Comparison of ENCODE assay signal across 20 cellular contexts in genomic region chr15:27250223-27250622, GRCh38.
DNase-seq lines count a peak whose midpoint lies in the region; FAIRE-seq and TF ChIP-seq lines count a peak whose summit lies in the region.
"Had no signal": no experiment of that assay in that cellular context is flagged by ENCODE, and none has a peak within 500 bp of the region (broad histone marks: within the 10 kb centered on the region; RNA-seq: fewer than 3 reads in every experiment).

No MANE protein-coding gene starts in this region.

- FAIRE-seq in H1 (lab: Jason Lieb, UNC) (no peak), GM12891 (lab: Jason Lieb, UNC) (no peak)

- H3K36me3 ChIP-seq in BLaER1 (no peaks in the 10 kb centered on the region), H1 (ENCODE audit: control insufficient read depth in 2 of 4, insufficient read depth in 4 of 4, low read length in 3 of 4) (no peaks in the 10 kb centered on the region)

- WGBS in H1 (ENCODE audit: extremely low coverage in 1 of 2, insufficient coverage in 1 of 2, insufficient read length in 1 of 2, insufficient replicate concordance in 2 of 2, low coverage in 1 of 2, low lambda C conversion rate in 2 of 2, missing lambda C conversion rate in 1 of 2), 2 experiments, result 89% methylated on average over 6 of the region's 6 CpGs; no CpG with 5 or more reads in 1 of the 2 experiments

- H3K27ac ChIP-seq in BLaER1, result no peak overlapping the region
- no peak overlapping the region for H3K27ac ChIP-seq in H1 (ENCODE audit: low read depth, low read length)
- H3K27ac ChIP-seq: parathyroid adenoma, RWPE1 had no signal

- H3K18ac ChIP-seq in H1 (ENCODE audit: extremely low read depth, low read length), result no peak overlapping the region

- no peak overlapping the region for H2BK120ac ChIP-seq in H1 (replicated peaks; ENCODE audit: low read depth, low read length)

- peak; percentile 95 for DNase-seq in DMS53 (lab: John Stamatoyannopoulos, UW)
- peak; percentile 91 for DNase-seq in NCI-H345 treated with DMSO at 0.1 percent for 48 hours (lab: John Stamatoyannopoulos, UW; ENCODE audit: unreplicated experiment)
- DNase-seq in H1 (ENCODE audit: low read depth in 1 of 2, low spot score in 2 of 2), result no peak
- DNase-seq in GM12891 (ENCODE audit: insufficient read length, low spot score), result no peak
- DNase-seq in nucleus accumbens (lab: John Stamatoyannopoulos, UW), result no peak
- no peak for DNase-seq in cortex of kidney (lab: John Stamatoyannopoulos, UW)
- no peak for DNase-seq in EL
- DNase-seq: activated B cell treated with CpG ODN at 0.5 μM for 24 hours; activated CD8-positive, alpha-beta memory T cell treated with anti-CD3 and anti-CD28 coated beads for 24 hours; DND-41; erythroblast; HFFc6; left ventricle myocardium superior; NCI-H1694 treated with DMSO at 0.1 percent for 48 hours; stimulated activated CD4-positive, alpha-beta T cell treated with anti-CD3 and anti-CD28 coated beads, Interleukin-2, amount 100 ng/mL, for 48 hours; substantia nigra; T-cell had no signal

- no peaks in the 10 kb centered on the region for H3K27me3 ChIP-seq in BLaER1
- no peaks in the 10 kb centered on the region for H3K27me3 ChIP-seq in H1 (replicated peaks in 1 of 4; ENCODE audit: control insufficient read depth in 3 of 4, extremely low read depth in 1 of 4, insufficient read depth in 3 of 4, low read length in 3 of 4)

- H2BK15ac ChIP-seq in H1 (ENCODE audit: low read length), result no peak overlapping the region

- no peak overlapping the region for H2AFZ ChIP-seq in H1 (ENCODE audit: low read length)
- H2AFZ ChIP-seq: parathyroid adenoma had no signal

- H4K5ac ChIP-seq in H1 (ENCODE audit: insufficient read length, low read depth, low read length), result no peak overlapping the region

- H3K23me2 ChIP-seq in H1 (ENCODE audit: low read depth, low read length), result no peaks in the 10 kb centered on the region

- peak in 1 of 3 experiments; percentile 16; a peak in 1 of 4 replicates for TF ChIP-seq CTCF in H1 (IDR thresholded peaks at IDR 0.05; ENCODE audit: control extremely low read depth in 1 of 3, insufficient read depth in 1 of 3, low read depth in 1 of 3, low read length in 3 of 3)

- H3K14ac ChIP-seq in H1 (ENCODE audit: insufficient read length), result no peak overlapping the region

- H3K56ac ChIP-seq in H1 (replicated peaks; ENCODE audit: insufficient read length, low read depth, low read length), result no peak overlapping the region

- H4K8ac ChIP-seq in H1 (ENCODE audit: extremely low read depth, insufficient read depth, low read length), result peak overlapping the region; percentile 53; the same call in 1 of the 2 replicates

- no peak overlapping the region for H3K9ac ChIP-seq in BLaER1
- H3K9ac ChIP-seq in H1 (replicated peaks in 1 of 4; ENCODE audit: extremely low read depth in 1 of 4, low read depth in 3 of 4, low read length in 3 of 4), result no peak overlapping the region
- H3K9ac ChIP-seq: parathyroid adenoma had no signal

- no peak overlapping the region for H3K4me3 ChIP-seq in BLaER1
- H3K4me3 ChIP-seq in H1 (ENCODE audit: extremely low read depth in 1 of 4, insufficient read depth in 2 of 4, low read depth in 3 of 4, low read length in 4 of 4), result no peak overlapping the region

- peaks cover 13% of the 10 kb centered on the region for H3K9me3 ChIP-seq in BLaER1
- H3K9me3 ChIP-seq in H1 (ENCODE audit: insufficient read depth in 2 of 2, low read depth in 1 of 2, low read length in 1 of 2), result no peaks in the 10 kb centered on the region

- H3K4me1 ChIP-seq in BLaER1 (peaks cover 12% of the 10 kb centered on the region), H1 (replicated peaks in 1 of 4; ENCODE audit: control insufficient read depth in 3 of 4, insufficient read depth in 4 of 4, low read length in 3 of 4) (no peaks in the 10 kb centered on the region; a peak in 1 of 7 replicates)
- H3K4me1 ChIP-seq: parathyroid adenoma had no signal

- no peak overlapping the region for H3K4ac ChIP-seq in H1 (replicated peaks; ENCODE audit: insufficient read length, low read depth, low read length)

- H3K79me2 ChIP-seq in H1 (ENCODE audit: control insufficient read depth in 1 of 2, insufficient read depth in 2 of 2, low read length in 2 of 2), result no peaks in the 10 kb centered on the region
- H3K79me2 ChIP-seq: parathyroid adenoma had no signal

- no peak overlapping the region for H2BK5ac ChIP-seq in H1 (ENCODE audit: low read depth, low read length)

- no peak overlapping the region for H3K23ac ChIP-seq in H1 (ENCODE audit: insufficient read length)

- no peak for TF ChIP-seq EP300 in H1 (IDR thresholded peaks at IDR 0.05; ENCODE audit: borderline replicate concordance in 1 of 2, low read depth in 2 of 2, low read length in 2 of 2)

- peak overlapping the region; percentile 6; the same call in 1 of the 2 replicates for H3K4me2 ChIP-seq in BLaER1
- no peak overlapping the region for H3K4me2 ChIP-seq in H1 (ENCODE audit: insufficient read depth in 1 of 2, low read depth in 2 of 2, low read length in 2 of 2)

- H3K79me1 ChIP-seq in H1 (ENCODE audit: low read depth, low read length), result no peaks in the 10 kb centered on the region

- H2BK20ac ChIP-seq in H1 (ENCODE audit: low read length), result no peak overlapping the region

- no peak overlapping the region for H2AK5ac ChIP-seq in H1 (ENCODE audit: low read depth, low read length)

- no peak for TF ChIP-seq POLR2A in H1 (IDR thresholded peaks at IDR 0.05; ENCODE audit: control extremely low read depth in 1 of 2, low read depth in 2 of 2, low read length in 2 of 2)
- TF ChIP-seq POLR2A in GM12891 (IDR thresholded peaks at IDR 0.05; ENCODE audit: low read depth, low read length), result no peak

- CTCF ChIA-PET in H1 (lab: Charles Lee; ENCODE audit: partially characterized antibody), result interaction anchor here (0.7 to 2.9 kb wide), 4 partner anchors 8 to 109 kb away, joined by 4 to 12 read pairs (median 6); no protein-coding TSS in a partner anchor

- TF ChIP-seq RAD21 in H1 (IDR thresholded peaks at IDR 0.05 in 1 of 2, conservative IDR thresholded peaks at IDR 0.05 in 1 of 2; ENCODE audit: low read depth in 2 of 2, low read length in 2 of 2), result no peak

- POLR2A ChIA-PET in H1 (lab: Charles Lee; ENCODE audit: partially characterized antibody), result no interaction called here

- H4K20me1 ChIP-seq in BLaER1 (no peaks in the 10 kb centered on the region), H1 (replicated peaks in 1 of 2; ENCODE audit: control insufficient read depth in 1 of 2, insufficient read depth in 2 of 2, low read length in 2 of 2) (no peaks in the 10 kb centered on the region)

- H2BK12ac ChIP-seq in H1 (ENCODE audit: low read depth, low read length), result no peak overlapping the region

- no peak overlapping the region for H4K91ac ChIP-seq in H1 (replicated peaks; ENCODE audit: insufficient read length, low read length)

TF ChIP-seq in H1, 55 proteins besides CTCF, POLR2A, EP300 and RAD21:
- TF ChIP-seq HDAC2 (IDR thresholded peaks at IDR 0.05; ENCODE audit: borderline replicate concordance in 1 of 2, low read depth in 2 of 2, low read length in 2 of 2) (no peak), ASH2L (IDR thresholded peaks at IDR 0.05; ENCODE audit: low read length) (no peak), TEAD4 (IDR thresholded peaks at IDR 0.05; ENCODE audit: low read depth, low read length) (no peak), POU5F1 (IDR thresholded peaks at IDR 0.05; ENCODE audit: low read depth, low read length) (no peak), ATF3 (IDR thresholded peaks at IDR 0.05; ENCODE audit: insufficient read depth, low read depth, low read length) (no peak), BRCA1 (IDR thresholded peaks at IDR 0.05; ENCODE audit: low read depth, low read length) (no peak), TAF1 (IDR thresholded peaks at IDR 0.05; ENCODE audit: low read depth, low read length) (no peak)

TF ChIP-seq in GM12891, 5 proteins besides CTCF, POLR2A, EP300 and RAD21:
- no peak for TF ChIP-seq SPI1 (IDR thresholded peaks at IDR 0.05; ENCODE audit: low read depth, low read length)
- TF ChIP-seq PAX5 (IDR thresholded peaks at IDR 0.05; ENCODE audit: insufficient read depth, low read length, severe bottlenecking), result no peak
- no peak for TF ChIP-seq POU2F2 (IDR thresholded peaks at IDR 0.05; ENCODE audit: low read depth, low read length)
- no peak for TF ChIP-seq POLR2AphosphoS5 (IDR thresholded peaks at IDR 0.05; ENCODE audit: low read depth, low read length)
- no peak for TF ChIP-seq TAF1 (IDR thresholded peaks at IDR 0.05; ENCODE audit: low read depth, low read length)

Comparison
In these comparisons a context has a peak if more than half of its experiments do, and no peak if none do; other contexts are left out.
1. DNase-seq: peak in DMS53 (single experiment) and NCI-H345 treated with DMSO at 0.1 percent for 48 hours (single experiment); none in H1 (0 of 2), GM12891 (single experiment), nucleus accumbens (0 of 56), cortex of kidney (single experiment) and EL (single experiment).